In genomic region chr12:93109794-93110203, GRCh38 we compare ENCODE assay signal across 11 cellular contexts.
A peak's percentile ranks its signal among the peaks of the same experiment; 100 is the strongest.
DNase-seq lines count a peak whose midpoint lies in the region; TF ChIP-seq lines count a peak whose summit lies in the region.
"Had no signal": no experiment of that assay in that cellular context is flagged by ENCODE, and none has a peak within 500 bp of the region (broad histone marks: within the 10 kb centered on the region; RNA-seq: fewer than 3 reads in every experiment).

No MANE protein-coding gene starts in this region.

- H3K36me3 Mint-ChIP-seq in activated naive CD4-positive, alpha-beta T cell treated with anti-CD3 and anti-CD28 coated beads for 36 hours (ENCODE audit: low read depth), result no peaks in the 10 kb centered on the region
- no peaks in the 10 kb centered on the region for H3K36me3 Mint-ChIP-seq in activated naive CD4-positive, alpha-beta T cell treated with anti-CD3 and anti-CD28 coated beads, Interleukin-2, amount 10 ng/mL, durations not matched to agents 7 days and 5 days
- H3K36me3 Mint-ChIP-seq in activated T-cell treated with anti-CD3 and anti-CD28 coated beads, Interleukin-2, amount 50 U/mL, for 24 hours (ENCODE audit: low read depth), result no peaks in the 10 kb centered on the region
- no peaks in the 10 kb centered on the region for H3K36me3 Mint-ChIP-seq in neural progenitor cell
- no peaks in the 10 kb centered on the region for H3K36me3 Mint-ChIP-seq in endothelial cell (ENCODE audit: low read depth, unreplicated experiment)

- H3K4me1 Mint-ChIP-seq in activated naive CD4-positive, alpha-beta T cell treated with anti-CD3 and anti-CD28 coated beads for 36 hours (ENCODE audit: low read depth), result peaks cover 32% of the 10 kb centered on the region
- no peaks in the 10 kb centered on the region for H3K4me1 Mint-ChIP-seq in activated naive CD4-positive, alpha-beta T cell treated with anti-CD3 and anti-CD28 coated beads, Interleukin-2, amount 10 ng/mL, durations not matched to agents 7 days and 5 days
- peaks cover 34% of the 10 kb centered on the region for H3K4me1 Mint-ChIP-seq in activated T-cell treated with anti-CD3 and anti-CD28 coated beads, Interleukin-2, amount 50 U/mL, for 24 hours (ENCODE audit: low read depth)
- H3K4me1 Mint-ChIP-seq in neural progenitor cell (peaks cover 17% of the 10 kb centered on the region), endothelial cell (ENCODE audit: unreplicated experiment) (peaks cover 59% of the 10 kb centered on the region)

- H2AK5ac ChIP-seq in mesenchymal stem cell (ENCODE audit: low read length, severe bottlenecking), result no peak overlapping the region

- H3K4ac ChIP-seq in mesenchymal stem cell (ENCODE audit: low read depth in 1 of 2, low read length in 2 of 2), result peak overlapping the region; percentile 22 to 76

- peak overlapping the region; percentile 86 for H2BK120ac ChIP-seq in mesenchymal stem cell (ENCODE audit: low read depth, low read length)

- no peaks in the 10 kb centered on the region for H3K9me3 ChIP-seq in mesenchymal stem cell (ENCODE audit: control insufficient read depth, low read length)
- no peaks in the 10 kb centered on the region for H3K9me3 ChIP-seq in stomach smooth muscle (ENCODE audit: control insufficient read depth in 2 of 2, low read length in 2 of 2)
- H3K9me3 ChIP-seq in neural progenitor cell (ENCODE audit: low read depth), result no peaks in the 10 kb centered on the region
- H3K9me3 ChIP-seq: BLaER1, testis had no signal

- CTCF ChIA-PET in activated naive CD4-positive, alpha-beta T cell treated with anti-CD3 and anti-CD28 coated beads for 36 hours (lab: Charles Lee), result interaction anchor here (0.9 to 5.4 kb wide), 3 partner anchors 9 to 122 kb away, joined by 3 to 38 read pairs (median 3); no protein-coding TSS in a partner anchor
- CTCF ChIA-PET in activated naive CD4-positive, alpha-beta T cell treated with anti-CD3 and anti-CD28 coated beads, Interleukin-2, amount 10 ng/mL, durations not matched to agents 7 days and 5 days (lab: Charles Lee), result interaction anchor here (1.5 to 3.2 kb wide), 3 partner anchors 12 to 287 kb away, joined by 3 to 12 read pairs (median 4); no protein-coding TSS in a partner anchor

- TF ChIP-seq CTCF in neural progenitor cell (IDR thresholded peaks at IDR 0.05) (no peak), endothelial cell (IDR thresholded peaks at IDR 0.05; ENCODE audit: unreplicated experiment) (no peak)

- H3K79me1 ChIP-seq in mesenchymal stem cell (replicated peaks; ENCODE audit: low read length, poor library complexity, severe bottlenecking), result no peaks in the 10 kb centered on the region

- intact Hi-C loops in activated naive CD4-positive, alpha-beta T cell treated with anti-CD3 and anti-CD28 coated beads for 36 hours (cut with micrococcal nuclease), result loop anchor here (1.0 to 5.0 kb wide), 11 partner anchors 19 to 673 kb away; partner anchors contain the start of gene NUDT4

- peak overlapping the region; percentile 91 for H3K27ac Mint-ChIP-seq in activated naive CD4-positive, alpha-beta T cell treated with anti-CD3 and anti-CD28 coated beads for 36 hours
- no peak overlapping the region for H3K27ac Mint-ChIP-seq in activated naive CD4-positive, alpha-beta T cell treated with anti-CD3 and anti-CD28 coated beads, Interleukin-2, amount 10 ng/mL, durations not matched to agents 7 days and 5 days
- H3K27ac Mint-ChIP-seq in activated T-cell treated with anti-CD3 and anti-CD28 coated beads, Interleukin-2, amount 50 U/mL, for 24 hours, result peak overlapping the region; percentile 88
- H3K27ac Mint-ChIP-seq in neural progenitor cell (no peak overlapping the region), endothelial cell (ENCODE audit: unreplicated experiment) (no peak overlapping the region)

- H3K4me3 Mint-ChIP-seq in activated naive CD4-positive, alpha-beta T cell treated with anti-CD3 and anti-CD28 coated beads for 36 hours, result no peak overlapping the region
- no peak overlapping the region for H3K4me3 Mint-ChIP-seq in activated naive CD4-positive, alpha-beta T cell treated with anti-CD3 and anti-CD28 coated beads, Interleukin-2, amount 10 ng/mL, durations not matched to agents 7 days and 5 days
- no peak overlapping the region for H3K4me3 Mint-ChIP-seq in activated T-cell treated with anti-CD3 and anti-CD28 coated beads, Interleukin-2, amount 50 U/mL, for 24 hours
- H3K4me3 Mint-ChIP-seq in neural progenitor cell (no peak overlapping the region), endothelial cell (ENCODE audit: unreplicated experiment) (no peak overlapping the region)

- H2BK15ac ChIP-seq in mesenchymal stem cell (ENCODE audit: low read depth, poor library complexity, severe bottlenecking), result peak overlapping the region; percentile 86

- H3F3A ChIP-seq in neural progenitor cell (ENCODE audit: low read depth), result no peaks in the 10 kb centered on the region

- peak overlapping the region; percentile 89 for H4K8ac ChIP-seq in mesenchymal stem cell (ENCODE audit: low read length)

- H3K36me3 ChIP-seq in mesenchymal stem cell (ENCODE audit: control insufficient read depth in 1 of 2, insufficient read depth in 2 of 2, low read depth in 1 of 2, low read length in 2 of 2) (no peaks in the 10 kb centered on the region), stomach smooth muscle (ENCODE audit: control insufficient read depth in 2 of 2, insufficient read depth in 2 of 2, low read length in 2 of 2) (no peaks in the 10 kb centered on the region), neural progenitor cell (no peaks in the 10 kb centered on the region)
- H3K36me3 ChIP-seq: BLaER1 had no signal

- peaks cover 2% of the 10 kb centered on the region for H3K9me3 Mint-ChIP-seq in activated naive CD4-positive, alpha-beta T cell treated with anti-CD3 and anti-CD28 coated beads for 36 hours
- peaks cover 2% of the 10 kb centered on the region for H3K9me3 Mint-ChIP-seq in activated naive CD4-positive, alpha-beta T cell treated with anti-CD3 and anti-CD28 coated beads, Interleukin-2, amount 10 ng/mL, durations not matched to agents 7 days and 5 days
- peaks cover 3% of the 10 kb centered on the region for H3K9me3 Mint-ChIP-seq in activated T-cell treated with anti-CD3 and anti-CD28 coated beads, Interleukin-2, amount 50 U/mL, for 24 hours
- H3K9me3 Mint-ChIP-seq in neural progenitor cell, result no peaks in the 10 kb centered on the region
- H3K9me3 Mint-ChIP-seq in endothelial cell (ENCODE audit: unreplicated experiment), result no peaks in the 10 kb centered on the region

- WGBS in mesenchymal stem cell, result 44% methylated on average over 3 of the region's 4 CpGs

- no peak overlapping the region for H3K9ac ChIP-seq in mesenchymal stem cell (ENCODE audit: low read length)
- no peak overlapping the region for H3K9ac ChIP-seq in stomach smooth muscle (ENCODE audit: low read length in 2 of 2)
- H3K9ac ChIP-seq in neural progenitor cell, result no peak overlapping the region
- H3K9ac ChIP-seq: BLaER1 had no signal

- H3K4me3 ChIP-seq in mesenchymal stem cell (ENCODE audit: insufficient read depth in 1 of 2, low read depth in 1 of 2, low read length in 2 of 2) (no peak overlapping the region), stomach smooth muscle (ENCODE audit: low read length in 2 of 2) (no peak overlapping the region), neural progenitor cell (no peak overlapping the region)
- H3K4me3 ChIP-seq: BLaER1, testis had no signal

- no peaks in the 10 kb centered on the region for H3K79me2 ChIP-seq in neural progenitor cell (ENCODE audit: low read depth)

- H3K4me2 ChIP-seq in mesenchymal stem cell (ENCODE audit: low read length, poor library complexity, severe bottlenecking) (no peak overlapping the region), neural progenitor cell (no peak overlapping the region)
- H3K4me2 ChIP-seq: BLaER1 had no signal

- H3K27me3 ChIP-seq in mesenchymal stem cell (ENCODE audit: control insufficient read depth in 1 of 2, insufficient read depth in 1 of 2, low read length in 2 of 2) (no peaks in the 10 kb centered on the region), stomach smooth muscle (ENCODE audit: control insufficient read depth in 1 of 2, insufficient read depth in 2 of 2, low read length in 2 of 2) (no peaks in the 10 kb centered on the region), neural progenitor cell (no peaks in the 10 kb centered on the region)
- H3K27me3 ChIP-seq: BLaER1, testis had no signal

- DNase-seq in activated naive CD4-positive, alpha-beta T cell treated with anti-CD3 and anti-CD28 coated beads for 36 hours, result peak; percentile 83
- DNase-seq in activated naive CD4-positive, alpha-beta T cell treated with anti-CD3 and anti-CD28 coated beads, Interleukin-2, amount 10 ng/mL, durations not matched to agents 7 days and 5 days, result no peak
- DNase-seq in activated T-cell treated with anti-CD3 and anti-CD28 coated beads, Interleukin-2, amount 50 U/mL, for 24 hours, result peak; percentile 51
- peak; percentile 53 for DNase-seq in mesenchymal stem cell
- DNase-seq in neural progenitor cell (ENCODE audit: low spot score), result no peak
- no peak for DNase-seq in endothelial cell (ENCODE audit: low spot score)
- DNase-seq in middle frontal gyrus (ENCODE audit: extremely low spot score, low spot score), result no peak
- DNase-seq: NCI-H1048, testis had no signal

- peak overlapping the region; percentile 75 to 99 for H2BK12ac ChIP-seq in mesenchymal stem cell (ENCODE audit: low read length in 2 of 2)

- no peak overlapping the region for H2BK5ac ChIP-seq in mesenchymal stem cell (ENCODE audit: low read depth, low read length, poor library complexity, severe bottlenecking)

- H4K91ac ChIP-seq in mesenchymal stem cell (ENCODE audit: low read length), result peak overlapping the region; percentile 93

- peak overlapping the region in 1 of 2 experiments; percentile 68 for H3K14ac ChIP-seq in mesenchymal stem cell (ENCODE audit: low read length in 2 of 2)

- H3K18ac ChIP-seq in mesenchymal stem cell (ENCODE audit: low read depth in 1 of 2, low read length in 2 of 2), result peak overlapping the region; percentile 64 to 76

- H2AFZ ChIP-seq in mesenchymal stem cell (ENCODE audit: low read depth, low read length), result no peak overlapping the region
- no peak overlapping the region for H2AFZ ChIP-seq in neural progenitor cell (replicated peaks)

- H3K23ac ChIP-seq in mesenchymal stem cell (ENCODE audit: low read length in 2 of 2), result peak overlapping the region in 1 of 2 experiments; percentile 9

- no peaks in the 10 kb centered on the region for H3K27me3 Mint-ChIP-seq in activated naive CD4-positive, alpha-beta T cell treated with anti-CD3 and anti-CD28 coated beads for 36 hours (ENCODE audit: low read depth)
- no peaks in the 10 kb centered on the region for H3K27me3 Mint-ChIP-seq in activated naive CD4-positive, alpha-beta T cell treated with anti-CD3 and anti-CD28 coated beads, Interleukin-2, amount 10 ng/mL, durations not matched to agents 7 days and 5 days
- no peaks in the 10 kb centered on the region for H3K27me3 Mint-ChIP-seq in activated T-cell treated with anti-CD3 and anti-CD28 coated beads, Interleukin-2, amount 50 U/mL, for 24 hours
- H3K27me3 Mint-ChIP-seq in neural progenitor cell (ENCODE audit: insufficient read depth, low read depth) (peaks cover 5% of the 10 kb centered on the region), endothelial cell (ENCODE audit: unreplicated experiment) (no peaks in the 10 kb centered on the region)

- H4K20me1 ChIP-seq in neural progenitor cell (ENCODE audit: low read depth), result no peaks in the 10 kb centered on the region
- H4K20me1 ChIP-seq: BLaER1 had no signal

- H3K27ac ChIP-seq in mesenchymal stem cell (ENCODE audit: low read length, poor library complexity, severe bottlenecking) (no peak overlapping the region), stomach smooth muscle (ENCODE audit: low read length) (peak overlapping the region; percentile 31), neural progenitor cell (no peak overlapping the region)
- H3K27ac ChIP-seq: BLaER1, testis had no signal

- H3K4me1 ChIP-seq in mesenchymal stem cell (ENCODE audit: control insufficient read depth, insufficient read depth, low read depth, low read length), result peaks cover 4% of the 10 kb centered on the region
- H3K4me1 ChIP-seq in stomach smooth muscle (ENCODE audit: control insufficient read depth, insufficient read depth, low read length), result peaks cover 33% of the 10 kb centered on the region
- H3K4me1 ChIP-seq in neural progenitor cell, result no peaks in the 10 kb centered on the region
- H3K4me1 ChIP-seq: BLaER1 had no signal

Comparison
In these comparisons a context has a peak if more than half of its experiments do, and no peak if none do; other contexts are left out.
1. DNase-seq: peak in activated naive CD4-positive, alpha-beta T cell treated with anti-CD3 and anti-CD28 coated beads for 36 hours (single experiment), activated T-cell treated with anti-CD3 and anti-CD28 coated beads, Interleukin-2, amount 50 U/mL, for 24 hours (single experiment) and mesenchymal stem cell (single experiment); none in activated naive CD4-positive, alpha-beta T cell treated with anti-CD3 and anti-CD28 coated beads, Interleukin-2, amount 10 ng/mL, durations not matched to agents 7 days and 5 days (single experiment), neural progenitor cell (single experiment), endothelial cell (single experiment) and middle frontal gyrus (single experiment).
2. H3K27ac Mint-ChIP-seq: peak in activated naive CD4-positive, alpha-beta T cell treated with anti-CD3 and anti-CD28 coated beads for 36 hours (single experiment) and activated T-cell treated with anti-CD3 and anti-CD28 coated beads, Interleukin-2, amount 50 U/mL, for 24 hours (single experiment); none in activated naive CD4-positive, alpha-beta T cell treated with anti-CD3 and anti-CD28 coated beads, Interleukin-2, amount 10 ng/mL, durations not matched to agents 7 days and 5 days (single experiment), neural progenitor cell (single experiment) and endothelial cell (single experiment).